1 cellular context compared by ENCODE assay signal in the genomic region with DNA sequence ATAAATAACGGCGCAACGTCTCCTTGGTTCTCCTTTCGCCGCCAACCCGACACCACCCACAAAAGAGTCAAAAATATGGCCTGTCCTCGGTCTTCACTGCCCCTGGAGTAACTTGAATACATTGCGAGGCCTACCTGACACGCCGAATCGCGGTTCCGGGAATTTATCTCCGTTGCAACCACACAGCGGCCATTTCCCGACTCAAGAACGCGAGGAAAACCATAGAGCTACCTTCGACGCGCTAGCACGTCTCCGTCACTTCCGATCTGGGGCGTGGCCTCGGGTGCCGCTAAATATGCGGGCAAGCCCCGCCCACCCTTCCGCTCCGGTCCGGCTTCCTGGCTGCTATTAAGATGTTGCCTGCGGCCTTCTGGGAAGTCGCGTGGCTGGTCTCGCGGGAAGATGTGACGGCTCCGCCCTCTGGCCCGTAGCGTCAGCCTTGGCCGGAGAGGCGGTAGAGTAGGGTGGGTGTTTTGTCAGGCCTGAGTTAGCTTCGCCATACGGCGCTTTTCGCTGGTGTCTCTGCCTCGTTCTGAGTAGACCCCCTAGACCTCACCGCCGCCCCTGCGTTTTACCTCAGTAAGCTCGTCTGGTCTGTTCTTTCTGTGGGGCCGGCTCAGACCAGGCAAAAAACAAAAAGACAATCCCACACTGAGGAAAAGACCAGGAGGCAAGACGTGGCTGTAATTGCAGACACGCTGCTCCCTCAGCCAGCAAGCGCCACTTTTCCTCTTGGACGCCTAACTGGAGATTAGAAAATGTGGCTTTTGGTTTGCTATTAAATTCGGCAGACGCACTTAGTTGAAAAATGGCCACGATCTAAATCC.
TF ChIP-seq lines count a peak whose summit lies in the region.

A gene with protein sequence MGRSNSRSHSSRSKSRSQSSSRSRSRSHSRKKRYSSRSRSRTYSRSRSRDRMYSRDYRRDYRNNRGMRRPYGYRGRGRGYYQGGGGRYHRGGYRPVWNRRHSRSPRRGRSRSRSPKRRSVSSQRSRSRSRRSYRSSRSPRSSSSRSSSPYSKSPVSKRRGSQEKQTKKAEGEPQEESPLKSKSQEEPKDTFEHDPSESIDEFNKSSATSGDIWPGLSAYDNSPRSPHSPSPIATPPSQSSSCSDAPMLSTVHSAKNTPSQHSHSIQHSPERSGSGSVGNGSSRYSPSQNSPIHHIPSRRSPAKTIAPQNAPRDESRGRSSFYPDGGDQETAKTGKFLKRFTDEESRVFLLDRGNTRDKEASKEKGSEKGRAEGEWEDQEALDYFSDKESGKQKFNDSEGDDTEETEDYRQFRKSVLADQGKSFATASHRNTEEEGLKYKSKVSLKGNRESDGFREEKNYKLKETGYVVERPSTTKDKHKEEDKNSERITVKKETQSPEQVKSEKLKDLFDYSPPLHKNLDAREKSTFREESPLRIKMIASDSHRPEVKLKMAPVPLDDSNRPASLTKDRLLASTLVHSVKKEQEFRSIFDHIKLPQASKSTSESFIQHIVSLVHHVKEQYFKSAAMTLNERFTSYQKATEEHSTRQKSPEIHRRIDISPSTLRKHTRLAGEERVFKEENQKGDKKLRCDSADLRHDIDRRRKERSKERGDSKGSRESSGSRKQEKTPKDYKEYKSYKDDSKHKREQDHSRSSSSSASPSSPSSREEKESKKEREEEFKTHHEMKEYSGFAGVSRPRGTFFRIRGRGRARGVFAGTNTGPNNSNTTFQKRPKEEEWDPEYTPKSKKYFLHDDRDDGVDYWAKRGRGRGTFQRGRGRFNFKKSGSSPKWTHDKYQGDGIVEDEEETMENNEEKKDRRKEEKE (minus strand): TSS at position 268 of the 827 bp plus-strand sequence. CDS start 9,980 bp downstream, outside the sequence.

TF ChIP-seq in HepG2, 621 proteins besides CTCF, POLR2A, EP300 and RAD21 (continued from another document and continues in another):
- TF ChIP-seq, protein P1, sequence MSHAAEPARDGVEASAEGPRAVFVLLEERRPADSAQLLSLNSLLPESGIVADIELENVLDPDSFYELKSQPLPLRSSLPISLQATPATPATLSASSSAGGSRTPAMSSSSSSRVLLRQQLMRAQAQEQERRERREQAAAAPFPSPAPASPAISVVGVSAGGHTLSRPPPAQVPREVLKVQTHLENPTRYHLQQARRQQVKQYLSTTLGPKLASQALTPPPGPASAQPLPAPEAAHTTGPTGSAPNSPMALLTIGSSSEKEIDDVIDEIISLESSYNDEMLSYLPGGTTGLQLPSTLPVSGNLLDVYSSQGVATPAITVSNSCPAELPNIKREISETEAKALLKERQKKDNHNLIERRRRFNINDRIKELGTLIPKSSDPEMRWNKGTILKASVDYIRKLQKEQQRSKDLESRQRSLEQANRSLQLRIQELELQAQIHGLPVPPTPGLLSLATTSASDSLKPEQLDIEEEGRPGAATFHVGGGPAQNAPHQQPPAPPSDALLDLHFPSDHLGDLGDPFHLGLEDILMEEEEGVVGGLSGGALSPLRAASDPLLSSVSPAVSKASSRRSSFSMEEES (CRISPR knock-in tag; IDR thresholded peaks at IDR 0.05), result peak; percentile 65; the same call in 1 of the 2 replicates
- TF ChIP-seq ATRX (CRISPR knock-in tag; IDR thresholded peaks at IDR 0.05; ENCODE audit: borderline replicate concordance) (no peak), EEA1 (CRISPR knock-in tag; IDR thresholded peaks at IDR 0.05; ENCODE audit: borderline replicate concordance) (no peak), HOXA7 (CRISPR knock-in tag; IDR thresholded peaks at IDR 0.05) (no peak), IRF2 (CRISPR knock-in tag; IDR thresholded peaks at IDR 0.05) (peak; percentile 47; the same call in 1 of the 2 replicates), AHR (CRISPR knock-in tag; IDR thresholded peaks at IDR 0.05) (no peak; the same call in 1 of the 2 replicates), KLF13 (CRISPR knock-in tag; IDR thresholded peaks at IDR 0.05) (peak; percentile 93), ZNF124 (CRISPR knock-in tag; IDR thresholded peaks at IDR 0.05) (peak; percentile 39), ZNF775 (CRISPR knock-in tag; IDR thresholded peaks at IDR 0.05; ENCODE audit: borderline replicate concordance) (no peak), MXI1 (IDR thresholded peaks at IDR 0.05; ENCODE audit: borderline replicate concordance, low read depth, low read length) (peak; percentile 88; the same call in 2 of the 3 replicates), TGIF2 (CRISPR knock-in tag; IDR thresholded peaks at IDR 0.05) (peak; percentile 94), CENPX (CRISPR knock-in tag; IDR thresholded peaks at IDR 0.05) (no peak), GTF2F1 (IDR thresholded peaks at IDR 0.05; ENCODE audit: low read length) (peak; percentile 79), CBX2 (IDR thresholded peaks at IDR 0.05; ENCODE audit: low read depth, low read length) (no peak), CBX2 (CRISPR knock-in tag; IDR thresholded peaks at IDR 0.05; ENCODE audit: low read depth) (peak; percentile 16), ZNF256 (CRISPR knock-in tag; conservative IDR thresholded peaks at IDR 0.05) (peak; percentile 66; the same call in 1 of the 2 replicates), FOXO1 (CRISPR knock-in tag; IDR thresholded peaks at IDR 0.05) (no peak; the same call in 1 of the 2 replicates), ZSCAN22 (CRISPR knock-in tag; IDR thresholded peaks at IDR 0.05) (peak; percentile 1; the same call in 1 of the 2 replicates), ZNF446 (CRISPR knock-in tag; IDR thresholded peaks at IDR 0.05) (0 out of 2 replicates have a peak, but pooled peaks have one; percentile 13), ZNF282 (IDR thresholded peaks at IDR 0.05; ENCODE audit: partially characterized antibody) (no peak), SMARCE1 (IDR thresholded peaks at IDR 0.05; ENCODE audit: borderline replicate concordance) (no peak), SRY (CRISPR knock-in tag; IDR thresholded peaks at IDR 0.05) (peak; percentile 41; the same call in 1 of the 2 replicates), HIVEP1 (CRISPR knock-in tag; IDR thresholded peaks at IDR 0.05) (peak; percentile 38; the same call in 1 of the 2 replicates), FIP1L1 (IDR thresholded peaks at IDR 0.05; ENCODE audit: borderline replicate concordance, insufficient read depth, low read depth, low read length) (peak; percentile 0; the same call in 1 of the 2 replicates), SNAI1 (CRISPR knock-in tag; IDR thresholded peaks at IDR 0.05; ENCODE audit: borderline replicate concordance) (no peak; the same call in 1 of the 2 replicates), ZNF720 (CRISPR knock-in tag; IDR thresholded peaks at IDR 0.05) (0 out of 2 replicates have a peak, but pooled peaks have one; percentile 44), FOXK1 (CRISPR knock-in tag; IDR thresholded peaks at IDR 0.05; ENCODE audit: borderline replicate concordance, low read depth) (peak; percentile 79)
- TF ChIP-seq, protein P2, sequence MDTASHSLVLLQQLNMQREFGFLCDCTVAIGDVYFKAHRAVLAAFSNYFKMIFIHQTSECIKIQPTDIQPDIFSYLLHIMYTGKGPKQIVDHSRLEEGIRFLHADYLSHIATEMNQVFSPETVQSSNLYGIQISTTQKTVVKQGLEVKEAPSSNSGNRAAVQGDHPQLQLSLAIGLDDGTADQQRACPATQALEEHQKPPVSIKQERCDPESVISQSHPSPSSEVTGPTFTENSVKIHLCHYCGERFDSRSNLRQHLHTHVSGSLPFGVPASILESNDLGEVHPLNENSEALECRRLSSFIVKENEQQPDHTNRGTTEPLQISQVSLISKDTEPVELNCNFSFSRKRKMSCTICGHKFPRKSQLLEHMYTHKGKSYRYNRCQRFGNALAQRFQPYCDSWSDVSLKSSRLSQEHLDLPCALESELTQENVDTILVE (CRISPR knock-in tag; IDR thresholded peaks at IDR 0.05), result peak; percentile 71
- TF ChIP-seq, protein P3, sequence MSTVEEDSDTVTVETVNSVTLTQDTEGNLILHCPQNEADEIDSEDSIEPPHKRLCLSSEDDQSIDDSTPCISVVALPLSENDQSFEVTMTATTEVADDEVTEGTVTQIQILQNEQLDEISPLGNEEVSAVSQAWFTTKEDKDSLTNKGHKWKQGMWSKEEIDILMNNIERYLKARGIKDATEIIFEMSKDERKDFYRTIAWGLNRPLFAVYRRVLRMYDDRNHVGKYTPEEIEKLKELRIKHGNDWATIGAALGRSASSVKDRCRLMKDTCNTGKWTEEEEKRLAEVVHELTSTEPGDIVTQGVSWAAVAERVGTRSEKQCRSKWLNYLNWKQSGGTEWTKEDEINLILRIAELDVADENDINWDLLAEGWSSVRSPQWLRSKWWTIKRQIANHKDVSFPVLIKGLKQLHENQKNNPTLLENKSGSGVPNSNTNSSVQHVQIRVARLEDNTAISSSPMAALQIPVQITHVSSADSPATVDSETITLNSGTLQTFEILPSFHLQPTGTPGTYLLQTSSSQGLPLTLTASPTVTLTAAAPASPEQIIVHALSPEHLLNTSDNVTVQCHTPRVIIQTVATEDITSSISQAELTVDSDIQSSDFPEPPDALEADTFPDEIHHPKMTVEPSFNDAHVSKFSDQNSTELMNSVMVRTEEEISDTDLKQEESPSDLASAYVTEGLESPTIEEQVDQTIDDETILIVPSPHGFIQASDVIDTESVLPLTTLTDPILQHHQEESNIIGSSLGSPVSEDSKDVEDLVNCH (CRISPR knock-in tag; IDR thresholded peaks at IDR 0.05), result 0 out of 2 replicates have a peak, but pooled peaks have one; percentile 20
- TF ChIP-seq, protein P4, sequence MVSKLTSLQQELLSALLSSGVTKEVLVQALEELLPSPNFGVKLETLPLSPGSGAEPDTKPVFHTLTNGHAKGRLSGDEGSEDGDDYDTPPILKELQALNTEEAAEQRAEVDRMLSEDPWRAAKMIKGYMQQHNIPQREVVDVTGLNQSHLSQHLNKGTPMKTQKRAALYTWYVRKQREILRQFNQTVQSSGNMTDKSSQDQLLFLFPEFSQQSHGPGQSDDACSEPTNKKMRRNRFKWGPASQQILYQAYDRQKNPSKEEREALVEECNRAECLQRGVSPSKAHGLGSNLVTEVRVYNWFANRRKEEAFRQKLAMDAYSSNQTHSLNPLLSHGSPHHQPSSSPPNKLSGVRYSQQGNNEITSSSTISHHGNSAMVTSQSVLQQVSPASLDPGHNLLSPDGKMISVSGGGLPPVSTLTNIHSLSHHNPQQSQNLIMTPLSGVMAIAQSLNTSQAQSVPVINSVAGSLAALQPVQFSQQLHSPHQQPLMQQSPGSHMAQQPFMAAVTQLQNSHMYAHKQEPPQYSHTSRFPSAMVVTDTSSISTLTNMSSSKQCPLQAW (CRISPR knock-in tag; IDR thresholded peaks at IDR 0.05), result peak; percentile 79
- TF ChIP-seq, protein P5, sequence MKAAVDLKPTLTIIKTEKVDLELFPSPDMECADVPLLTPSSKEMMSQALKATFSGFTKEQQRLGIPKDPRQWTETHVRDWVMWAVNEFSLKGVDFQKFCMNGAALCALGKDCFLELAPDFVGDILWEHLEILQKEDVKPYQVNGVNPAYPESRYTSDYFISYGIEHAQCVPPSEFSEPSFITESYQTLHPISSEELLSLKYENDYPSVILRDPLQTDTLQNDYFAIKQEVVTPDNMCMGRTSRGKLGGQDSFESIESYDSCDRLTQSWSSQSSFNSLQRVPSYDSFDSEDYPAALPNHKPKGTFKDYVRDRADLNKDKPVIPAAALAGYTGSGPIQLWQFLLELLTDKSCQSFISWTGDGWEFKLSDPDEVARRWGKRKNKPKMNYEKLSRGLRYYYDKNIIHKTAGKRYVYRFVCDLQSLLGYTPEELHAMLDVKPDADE (CRISPR knock-in tag; IDR thresholded peaks at IDR 0.05), result no peak; the same call in 1 of the 2 replicates
- TF ChIP-seq, protein P6, sequence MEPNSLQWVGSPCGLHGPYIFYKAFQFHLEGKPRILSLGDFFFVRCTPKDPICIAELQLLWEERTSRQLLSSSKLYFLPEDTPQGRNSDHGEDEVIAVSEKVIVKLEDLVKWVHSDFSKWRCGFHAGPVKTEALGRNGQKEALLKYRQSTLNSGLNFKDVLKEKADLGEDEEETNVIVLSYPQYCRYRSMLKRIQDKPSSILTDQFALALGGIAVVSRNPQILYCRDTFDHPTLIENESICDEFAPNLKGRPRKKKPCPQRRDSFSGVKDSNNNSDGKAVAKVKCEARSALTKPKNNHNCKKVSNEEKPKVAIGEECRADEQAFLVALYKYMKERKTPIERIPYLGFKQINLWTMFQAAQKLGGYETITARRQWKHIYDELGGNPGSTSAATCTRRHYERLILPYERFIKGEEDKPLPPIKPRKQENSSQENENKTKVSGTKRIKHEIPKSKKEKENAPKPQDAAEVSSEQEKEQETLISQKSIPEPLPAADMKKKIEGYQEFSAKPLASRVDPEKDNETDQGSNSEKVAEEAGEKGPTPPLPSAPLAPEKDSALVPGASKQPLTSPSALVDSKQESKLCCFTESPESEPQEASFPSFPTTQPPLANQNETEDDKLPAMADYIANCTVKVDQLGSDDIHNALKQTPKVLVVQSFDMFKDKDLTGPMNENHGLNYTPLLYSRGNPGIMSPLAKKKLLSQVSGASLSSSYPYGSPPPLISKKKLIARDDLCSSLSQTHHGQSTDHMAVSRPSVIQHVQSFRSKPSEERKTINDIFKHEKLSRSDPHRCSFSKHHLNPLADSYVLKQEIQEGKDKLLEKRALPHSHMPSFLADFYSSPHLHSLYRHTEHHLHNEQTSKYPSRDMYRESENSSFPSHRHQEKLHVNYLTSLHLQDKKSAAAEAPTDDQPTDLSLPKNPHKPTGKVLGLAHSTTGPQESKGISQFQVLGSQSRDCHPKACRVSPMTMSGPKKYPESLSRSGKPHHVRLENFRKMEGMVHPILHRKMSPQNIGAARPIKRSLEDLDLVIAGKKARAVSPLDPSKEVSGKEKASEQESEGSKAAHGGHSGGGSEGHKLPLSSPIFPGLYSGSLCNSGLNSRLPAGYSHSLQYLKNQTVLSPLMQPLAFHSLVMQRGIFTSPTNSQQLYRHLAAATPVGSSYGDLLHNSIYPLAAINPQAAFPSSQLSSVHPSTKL (CRISPR knock-in tag; IDR thresholded peaks at IDR 0.05), result peak; percentile 42; the same call in 1 of the 2 replicates
- TF ChIP-seq, protein P7, sequence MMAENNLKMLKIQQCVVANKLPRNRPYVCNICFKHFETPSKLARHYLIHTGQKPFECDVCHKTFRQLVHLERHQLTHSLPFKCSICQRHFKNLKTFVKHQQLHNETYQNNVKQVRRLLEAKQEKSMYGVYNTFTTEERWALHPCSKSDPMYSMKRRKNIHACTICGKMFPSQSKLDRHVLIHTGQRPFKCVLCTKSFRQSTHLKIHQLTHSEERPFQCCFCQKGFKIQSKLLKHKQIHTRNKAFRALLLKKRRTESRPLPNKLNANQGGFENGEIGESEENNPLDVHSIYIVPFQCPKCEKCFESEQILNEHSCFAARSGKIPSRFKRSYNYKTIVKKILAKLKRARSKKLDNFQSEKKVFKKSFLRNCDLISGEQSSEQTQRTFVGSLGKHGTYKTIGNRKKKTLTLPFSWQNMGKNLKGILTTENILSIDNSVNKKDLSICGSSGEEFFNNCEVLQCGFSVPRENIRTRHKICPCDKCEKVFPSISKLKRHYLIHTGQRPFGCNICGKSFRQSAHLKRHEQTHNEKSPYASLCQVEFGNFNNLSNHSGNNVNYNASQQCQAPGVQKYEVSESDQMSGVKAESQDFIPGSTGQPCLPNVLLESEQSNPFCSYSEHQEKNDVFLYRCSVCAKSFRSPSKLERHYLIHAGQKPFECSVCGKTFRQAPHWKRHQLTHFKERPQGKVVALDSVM (CRISPR knock-in tag; IDR thresholded peaks at IDR 0.05), result peak; percentile 13; the same call in 1 of the 2 replicates
- TF ChIP-seq, protein P8, sequence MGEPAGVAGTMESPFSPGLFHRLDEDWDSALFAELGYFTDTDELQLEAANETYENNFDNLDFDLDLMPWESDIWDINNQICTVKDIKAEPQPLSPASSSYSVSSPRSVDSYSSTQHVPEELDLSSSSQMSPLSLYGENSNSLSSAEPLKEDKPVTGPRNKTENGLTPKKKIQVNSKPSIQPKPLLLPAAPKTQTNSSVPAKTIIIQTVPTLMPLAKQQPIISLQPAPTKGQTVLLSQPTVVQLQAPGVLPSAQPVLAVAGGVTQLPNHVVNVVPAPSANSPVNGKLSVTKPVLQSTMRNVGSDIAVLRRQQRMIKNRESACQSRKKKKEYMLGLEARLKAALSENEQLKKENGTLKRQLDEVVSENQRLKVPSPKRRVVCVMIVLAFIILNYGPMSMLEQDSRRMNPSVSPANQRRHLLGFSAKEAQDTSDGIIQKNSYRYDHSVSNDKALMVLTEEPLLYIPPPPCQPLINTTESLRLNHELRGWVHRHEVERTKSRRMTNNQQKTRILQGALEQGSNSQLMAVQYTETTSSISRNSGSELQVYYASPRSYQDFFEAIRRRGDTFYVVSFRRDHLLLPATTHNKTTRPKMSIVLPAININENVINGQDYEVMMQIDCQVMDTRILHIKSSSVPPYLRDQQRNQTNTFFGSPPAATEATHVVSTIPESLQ (CRISPR knock-in tag; conservative IDR thresholded peaks at IDR 0.05), result no peak; the same call in 1 of the 2 replicates
